9 cellular contexts compared by ENCODE assay signal in genomic region chr2:54569745-54570296, GRCh38.
DNase-seq lines count a peak whose midpoint lies in the region; ATAC-seq and TF ChIP-seq lines count a peak whose summit lies in the region.
"Had no signal": no experiment of that assay in that cellular context is flagged by ENCODE, and none has a peak within 500 bp of the region (broad histone marks: within the 10 kb centered on the region; RNA-seq: fewer than 3 reads in every experiment).

No MANE protein-coding gene starts in this region.

- H3K27ac ChIP-seq in SK-N-MC (peak overlapping the region; percentile 79), transverse colon (peak overlapping the region; percentile 87 to 93 (median 90))
- H3K27ac ChIP-seq: SJCRH30 had no signal

- no peaks in the 10 kb centered on the region for H3K36me3 ChIP-seq in SK-N-MC (ENCODE audit: insufficient read depth, low read length)
- no peaks in the 10 kb centered on the region for H3K36me3 ChIP-seq in transverse colon
- H3K36me3 ChIP-seq: SJCRH30 had no signal

- in situ Hi-C loops in transverse colon (cut with MboI; ENCODE audit: low pct_ligation_motif_present in 1 of 4, low pct_unique_long_range_greater_than_20kb in 1 of 4, low sequenced_read_pairs in 3 of 4): no loop called here

- intact Hi-C loops in transverse colon (cut with DNase I; ENCODE audit: low total_unique reads): no loop called here

- TF ChIP-seq EP300 in transverse colon (IDR thresholded peaks at IDR 0.05; ENCODE audit: low read depth): no peak

- H3K4me3 ChIP-seq in SK-N-MC (peak overlapping the region; percentile 65), transverse colon (peak overlapping the region in 1 of 4 donors; percentile 17)
- H3K4me3 ChIP-seq: SJCRH30 had no signal

- no peaks in the 10 kb centered on the region for H3K36me3 Mint-ChIP-seq in activated naive CD4-positive, alpha-beta T cell treated with anti-CD3 and anti-CD28 coated beads, Interleukin-2, amount 50 U/mL, for 24 hours

- H3K4me1 ChIP-seq in transverse colon: peaks cover 46 to 97% (median 69%) of the 10 kb centered on the region in 4 donors

- no peak for TF ChIP-seq CTCF in transverse colon (IDR thresholded peaks at IDR 0.05)

- TF ChIP-seq POLR2A in transverse colon (IDR thresholded peaks at IDR 0.05): no peak

- no peak for ATAC-seq in GM18502 (IDR thresholded peaks at IDR 0.05; ENCODE audit: poor library complexity, unreplicated experiment)

- H3K27me3 ChIP-seq in transverse colon: no peaks in the 10 kb centered on the region
- H3K27me3 ChIP-seq: SJCRH30 had no signal

- DNase-seq in activated naive CD4-positive, alpha-beta T cell (lab: John Stamatoyannopoulos, UW): no peak
- DNase-seq in SK-N-MC (ENCODE audit: low read depth, low spot score) (no peak), islet precursor cell (peak; percentile 47), transverse colon (peak; percentile 79), NCI-H2107 treated with DMSO at 0.1 percent for 48 hours (lab: John Stamatoyannopoulos, UW; ENCODE audit: unreplicated experiment) (no peak), NCI-H1694 (lab: John Stamatoyannopoulos, UW) (no peak)
- DNase-seq: SJCRH30 had no signal

- no peaks in the 10 kb centered on the region for H3K27me3 Mint-ChIP-seq in activated naive CD4-positive, alpha-beta T cell treated with anti-CD3 and anti-CD28 coated beads, Interleukin-2, amount 50 U/mL, for 24 hours

- H3K9ac ChIP-seq in SK-N-MC (ENCODE audit: insufficient read length): no peak overlapping the region

- 84% methylated on average over 3 of the region's 3 CpGs; no CpG with 5 or more reads in 1 of the 2 donors for WGBS in transverse colon (ENCODE audit: low coverage in 1 of 2), 2 donors

- peak overlapping the region; percentile 88 for H3K4me3 Mint-ChIP-seq in activated naive CD4-positive, alpha-beta T cell treated with anti-CD3 and anti-CD28 coated beads, Interleukin-2, amount 50 U/mL, for 24 hours

- peak overlapping the region; percentile 95 for H3K27ac Mint-ChIP-seq in activated naive CD4-positive, alpha-beta T cell treated with anti-CD3 and anti-CD28 coated beads, Interleukin-2, amount 50 U/mL, for 24 hours

- peaks cover 96% of the 10 kb centered on the region for H3K4me1 Mint-ChIP-seq in activated naive CD4-positive, alpha-beta T cell treated with anti-CD3 and anti-CD28 coated beads, Interleukin-2, amount 50 U/mL, for 24 hours

- H3K9me3 Mint-ChIP-seq in activated naive CD4-positive, alpha-beta T cell treated with anti-CD3 and anti-CD28 coated beads, Interleukin-2, amount 50 U/mL, for 24 hours: no peaks in the 10 kb centered on the region

- H3K9me3 ChIP-seq in SK-N-MC (ENCODE audit: low read depth, low read length) (no peaks in the 10 kb centered on the region), transverse colon (no peaks in the 10 kb centered on the region)
- H3K9me3 ChIP-seq: SJCRH30 had no signal

Comparison
In these comparisons a context has a peak if more than half of its experiments do, and no peak if none do; other contexts are left out.
1. DNase-seq: peak in islet precursor cell (single experiment) and transverse colon (single experiment); none in activated naive CD4-positive, alpha-beta T cell (0 of 4), SK-N-MC (single experiment), NCI-H2107 treated with DMSO at 0.1 percent for 48 hours (single experiment) and NCI-H1694 (single experiment).